In the genomic region with DNA sequence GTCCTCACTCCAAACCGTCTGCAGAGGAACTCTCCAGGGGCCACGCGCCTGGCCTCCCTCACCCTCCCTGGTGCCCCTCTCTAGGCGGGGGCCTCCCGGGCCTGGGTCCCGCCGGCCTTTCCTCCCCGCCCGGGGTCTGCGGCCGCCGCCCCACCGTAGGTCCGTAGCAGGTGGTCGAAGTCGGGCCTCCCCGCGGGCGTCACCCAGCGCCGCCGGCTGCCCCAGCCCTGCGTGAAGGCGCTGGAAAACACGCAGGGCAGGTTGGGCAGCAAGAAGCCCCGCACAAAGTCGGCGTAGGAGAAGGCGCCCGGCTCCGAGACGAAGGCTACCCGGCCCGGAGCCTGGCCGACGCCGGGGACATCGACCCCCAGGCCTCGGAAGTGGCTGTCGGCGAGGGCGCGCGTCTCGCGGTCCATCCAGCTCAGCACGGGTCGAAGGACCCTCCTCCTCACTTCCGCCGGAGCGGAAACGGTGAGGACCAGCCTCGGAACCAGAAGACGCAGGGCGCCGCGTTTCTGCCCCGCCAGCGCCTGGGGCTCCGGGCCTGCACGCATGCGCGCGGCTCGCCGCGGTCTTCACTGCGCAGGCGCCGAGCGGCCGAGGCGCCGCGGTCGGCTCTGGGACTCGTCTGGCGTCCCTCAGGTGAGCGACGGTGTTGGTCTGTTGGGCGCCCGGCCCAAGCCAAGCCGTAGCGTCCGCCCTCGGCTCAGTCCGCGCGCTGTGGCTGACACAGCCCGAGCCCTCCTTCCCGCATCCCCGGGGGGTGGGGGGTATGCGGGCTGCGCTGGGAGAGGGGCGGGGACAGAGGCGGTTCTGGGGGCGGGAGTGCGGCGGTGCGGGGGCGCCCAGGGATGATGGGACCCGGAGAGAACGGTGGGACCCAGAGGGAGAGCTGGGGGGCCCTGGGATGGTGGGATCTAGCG, we compare ENCODE assay signal across 8 cellular contexts. TPM values are rescaled to one million over a fixed set of nuclear protein-coding genes. Genes with fewer than 3 reads are reported as not detected.
A peak's percentile ranks its signal among the peaks of the same experiment; 100 is the strongest.
DNase-seq lines count a peak whose midpoint lies in the region; ATAC-seq and TF ChIP-seq lines count a peak whose summit lies in the region.

Gene JMJD4, minus strand, starts transcription at position 445 of the 923 bp plus-strand sequence. Its CDS starts 29 bp downstream, at position 416.
Gene SNAP47, plus strand, starts transcription at position 578 of the 923 bp plus-strand sequence. CDS start 12,302 bp downstream, outside the sequence.

- H3K27me3 ChIP-seq in esophagus (ENCODE audit: control insufficient read depth in 1 of 2, insufficient read depth in 2 of 2, low read length in 2 of 2) (no peaks in the 10 kb centered on the region), muscle layer of colon (ENCODE audit: control insufficient read depth in 1 of 2, insufficient read depth in 2 of 2, low read length in 2 of 2) (no peaks in the 10 kb centered on the region)

- peak within 1 kb of the TSS; percentile 93 for H3K4me3 Mint-ChIP-seq in activated T-cell treated with anti-CD3 and anti-CD28 coated beads, Interleukin-2, amount 50 U/mL, for 24 hours

- WGBS in esophagus, 2 donors, result 0 to 1% methylated on average over 95 to 104 of the region's 104 CpGs

- H3K36me3 ChIP-seq in esophagus (ENCODE audit: control insufficient read depth in 2 of 2, insufficient read depth in 2 of 2, low read length in 1 of 2) (peaks cover 7 to 29% of the 10 kb centered on the region in 2 donors), muscle layer of colon (ENCODE audit: insufficient read depth, low read length) (peaks cover 22% of the 10 kb centered on the region)

- peaks cover 0 to 4% of the 10 kb centered on the region in 2 donors for H3K9me3 ChIP-seq in esophagus (ENCODE audit: control insufficient read depth in 2 of 2, insufficient read depth in 1 of 2, low read depth in 1 of 2, low read length in 1 of 2)
- no peaks in the 10 kb centered on the region for H3K9me3 ChIP-seq in muscle layer of colon (ENCODE audit: low read length)

- H3K4me3 ChIP-seq in esophagus (ENCODE audit: low read depth in 1 of 2, low read length in 2 of 2) (peak within 1 kb of the TSS; percentile 67 to 91), muscle layer of colon (ENCODE audit: low read depth in 1 of 2, low read length in 2 of 2) (peak within 1 kb of the TSS; percentile 91 to 95)

- H3K9me3 Mint-ChIP-seq in activated T-cell treated with anti-CD3 and anti-CD28 coated beads, Interleukin-2, amount 50 U/mL, for 24 hours, result no peaks in the 10 kb centered on the region

- TF ChIP-seq EP300 in Ishikawa (IDR thresholded peaks at IDR 0.05; ENCODE audit: borderline replicate concordance), result peak; percentile 66; the same call in 1 of the 2 replicates

- H3K4me1 ChIP-seq in esophagus (ENCODE audit: control insufficient read depth in 2 of 2, insufficient read depth in 2 of 2, low read length in 1 of 2) (peaks cover 3 to 18% of the 10 kb centered on the region in 2 donors), muscle layer of colon (ENCODE audit: insufficient read depth, low read length) (peaks cover 28% of the 10 kb centered on the region)

- peak; percentile 90 for DNase-seq in DMS153 (lab: John Stamatoyannopoulos, UW)
- DNase-seq in activated T-cell treated with anti-CD3 and anti-CD28 coated beads, Interleukin-2, amount 50 U/mL, for 24 hours, result peak; percentile 98
- peak; percentile 87 to 89 for DNase-seq in stimulated activated CD8-positive, alpha-beta memory T cell treated with anti-CD3 and anti-CD28 coated beads, Interleukin-7, amount 100 ng/mL, for 1 hour (ENCODE audit: low read depth in 2 of 2)

- no peak for TF ChIP-seq RAD21 in Ishikawa (IDR thresholded peaks at IDR 0.05; ENCODE audit: low read depth)

- peaks cover 48% of the 10 kb centered on the region for H3K4me1 Mint-ChIP-seq in activated T-cell treated with anti-CD3 and anti-CD28 coated beads, Interleukin-2, amount 50 U/mL, for 24 hours (ENCODE audit: low read depth)

- H3K27ac Mint-ChIP-seq in activated T-cell treated with anti-CD3 and anti-CD28 coated beads, Interleukin-2, amount 50 U/mL, for 24 hours, result peak within 1 kb of the TSS; percentile 89

- H3K27me3 Mint-ChIP-seq in activated T-cell treated with anti-CD3 and anti-CD28 coated beads, Interleukin-2, amount 50 U/mL, for 24 hours, result no peaks in the 10 kb centered on the region

- H3K9ac ChIP-seq in muscle layer of colon (ENCODE audit: low read length), result peak within 1 kb of the TSS; percentile 94

- peak; percentile 93 for ATAC-seq in GM21619 (IDR thresholded peaks at IDR 0.05; ENCODE audit: unreplicated experiment)

- H3K27ac ChIP-seq in esophagus (ENCODE audit: low read depth in 2 of 2, low read length in 1 of 2) (peak within 1 kb of the TSS; percentile 78 to 82), muscle layer of colon (ENCODE audit: low read depth, low read length) (peak within 1 kb of the TSS; percentile 78)

- H3K36me3 Mint-ChIP-seq in activated T-cell treated with anti-CD3 and anti-CD28 coated beads, Interleukin-2, amount 50 U/mL, for 24 hours (ENCODE audit: low read depth), result peaks cover 62% of the 10 kb centered on the region

TF ChIP-seq in Ishikawa, 13 proteins besides CTCF, POLR2A, EP300 and RAD21 (continues in another document):
- TF ChIP-seq, protein P1, sequence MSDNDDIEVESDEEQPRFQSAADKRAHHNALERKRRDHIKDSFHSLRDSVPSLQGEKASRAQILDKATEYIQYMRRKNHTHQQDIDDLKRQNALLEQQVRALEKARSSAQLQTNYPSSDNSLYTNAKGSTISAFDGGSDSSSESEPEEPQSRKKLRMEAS (IDR thresholded peaks at IDR 0.05), result peak; percentile 88
- no peak for TF ChIP-seq CREB1 (IDR thresholded peaks at IDR 0.05; ENCODE audit: low read depth)
- TF ChIP-seq, protein P2, sequence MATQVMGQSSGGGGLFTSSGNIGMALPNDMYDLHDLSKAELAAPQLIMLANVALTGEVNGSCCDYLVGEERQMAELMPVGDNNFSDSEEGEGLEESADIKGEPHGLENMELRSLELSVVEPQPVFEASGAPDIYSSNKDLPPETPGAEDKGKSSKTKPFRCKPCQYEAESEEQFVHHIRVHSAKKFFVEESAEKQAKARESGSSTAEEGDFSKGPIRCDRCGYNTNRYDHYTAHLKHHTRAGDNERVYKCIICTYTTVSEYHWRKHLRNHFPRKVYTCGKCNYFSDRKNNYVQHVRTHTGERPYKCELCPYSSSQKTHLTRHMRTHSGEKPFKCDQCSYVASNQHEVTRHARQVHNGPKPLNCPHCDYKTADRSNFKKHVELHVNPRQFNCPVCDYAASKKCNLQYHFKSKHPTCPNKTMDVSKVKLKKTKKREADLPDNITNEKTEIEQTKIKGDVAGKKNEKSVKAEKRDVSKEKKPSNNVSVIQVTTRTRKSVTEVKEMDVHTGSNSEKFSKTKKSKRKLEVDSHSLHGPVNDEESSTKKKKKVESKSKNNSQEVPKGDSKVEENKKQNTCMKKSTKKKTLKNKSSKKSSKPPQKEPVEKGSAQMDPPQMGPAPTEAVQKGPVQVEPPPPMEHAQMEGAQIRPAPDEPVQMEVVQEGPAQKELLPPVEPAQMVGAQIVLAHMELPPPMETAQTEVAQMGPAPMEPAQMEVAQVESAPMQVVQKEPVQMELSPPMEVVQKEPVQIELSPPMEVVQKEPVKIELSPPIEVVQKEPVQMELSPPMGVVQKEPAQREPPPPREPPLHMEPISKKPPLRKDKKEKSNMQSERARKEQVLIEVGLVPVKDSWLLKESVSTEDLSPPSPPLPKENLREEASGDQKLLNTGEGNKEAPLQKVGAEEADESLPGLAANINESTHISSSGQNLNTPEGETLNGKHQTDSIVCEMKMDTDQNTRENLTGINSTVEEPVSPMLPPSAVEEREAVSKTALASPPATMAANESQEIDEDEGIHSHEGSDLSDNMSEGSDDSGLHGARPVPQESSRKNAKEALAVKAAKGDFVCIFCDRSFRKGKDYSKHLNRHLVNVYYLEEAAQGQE (IDR thresholded peaks at IDR 0.05; ENCODE audit: low read depth), result no peak
- TF ChIP-seq TCF12 (IDR thresholded peaks at IDR 0.05; ENCODE audit: low read depth), result peak; percentile 74
- TF ChIP-seq EGR1 (IDR thresholded peaks at IDR 0.05), result no peak; the same call in 1 of the 2 replicates

TF ChIP-seq in PFSK-1, 5 proteins besides CTCF, POLR2A, EP300 and RAD21:
- TF ChIP-seq, protein P2 (IDR thresholded peaks at IDR 0.05; ENCODE audit: insufficient read depth in 1 of 2, low read depth in 2 of 2, low read length in 2 of 2), result 0 out of 4 replicates have a peak, but pooled peaks of 1 of the 2 experiments have one; percentile 5
- TF ChIP-seq TAF1 (IDR thresholded peaks at IDR 0.05; ENCODE audit: borderline replicate concordance, insufficient read depth, low read length), result peak; percentile 89; the same call in 1 of the 2 replicates
- TF ChIP-seq FOXP2 (optimal IDR thresholded peaks at IDR 0.05; ENCODE audit: borderline replicate concordance, extremely low read depth, extremely low read length, insufficient read depth), result no peak
- no peak; the same call in 1 of the 2 replicates for TF ChIP-seq SIN3A (IDR thresholded peaks at IDR 0.05; ENCODE audit: borderline replicate concordance, insufficient read depth, low read length)
- peak; percentile 88 for TF ChIP-seq POLR2AphosphoS5 (IDR thresholded peaks at IDR 0.05; ENCODE audit: low read depth, low read length)

RNA-seq across cellular contexts. Expression of gene JMJD4, which starts in this region (rescaled TPM):
- polyA plus RNA-seq in PFSK-1 (2012; ENCODE audit: insufficient read length, low read depth), result 47.9 TPM
- 10 to 100 TPM in 1 of 2 donors, 1 to 10 TPM in 1; 9.7 to 12.5 TPM for polyA plus RNA-seq in esophagus

RNA-seq across cellular contexts. Expression of gene SNAP47, which starts in this region (rescaled TPM):
- polyA plus RNA-seq in PFSK-1 (2012; ENCODE audit: insufficient read length, low read depth), result 48.7 TPM
- polyA plus RNA-seq in esophagus, result 10 to 100 TPM in 1 of 2 donors, 1 to 10 TPM in 1; 7.9 to 11.4 TPM

Comparison
In these comparisons a context has a peak if more than half of its experiments do, and no peak if none do; other contexts are left out.
1. Peak in every context shown above with its lines: DNase-seq, ATAC-seq, H3K4me3 ChIP-seq and H3K27ac ChIP-seq.